8 cellular contexts compared by ENCODE assay signal in the genomic region with DNA sequence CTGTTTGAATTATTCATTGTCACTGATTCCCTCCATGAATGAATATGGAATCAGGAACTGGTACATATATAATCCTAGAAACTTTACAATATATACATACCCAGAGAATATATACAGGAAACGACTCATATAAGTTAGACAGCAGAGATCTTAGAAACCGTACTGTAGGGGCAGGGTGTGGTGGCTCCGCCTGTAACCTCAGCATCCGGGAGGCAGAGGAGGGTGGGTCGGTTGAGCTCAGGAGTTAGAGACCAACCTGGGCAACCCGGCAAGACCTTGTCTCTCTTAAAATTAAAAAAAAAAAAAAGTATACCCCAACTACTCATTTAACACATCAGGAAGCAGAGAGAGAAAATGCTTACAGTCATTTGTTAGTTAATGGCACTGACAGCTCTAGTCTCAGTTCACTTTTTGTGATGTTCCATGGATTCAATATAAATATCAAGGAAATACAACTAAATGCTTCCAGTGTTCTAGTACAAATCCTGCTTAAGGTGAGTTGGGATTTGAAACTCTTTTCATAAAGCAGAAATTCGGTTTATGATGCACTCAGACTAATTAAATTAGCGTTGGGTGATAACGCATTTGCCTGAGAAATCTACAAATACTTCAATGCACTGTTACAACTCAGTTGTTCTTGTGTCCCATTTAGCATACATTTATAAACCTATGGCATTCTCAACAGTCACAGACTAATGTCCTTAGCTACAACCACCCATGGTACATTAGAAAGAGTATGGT.
DNase-seq lines count a peak whose midpoint lies in the region; ATAC-seq and TF ChIP-seq lines count a peak whose summit lies in the region.

No MANE protein-coding gene starts in this region.

- peak overlapping the region; percentile 78 for H3K4me2 ChIP-seq in Loucy (ENCODE audit: low read depth, low read length, poor library complexity, severe bottlenecking)

- no peaks in the 10 kb centered on the region for H3K9me3 ChIP-seq in Loucy (ENCODE audit: insufficient read depth, low read depth, low read length)

- no peaks in the 10 kb centered on the region for H3K9me2 ChIP-seq in Loucy (replicated peaks; ENCODE audit: low read depth, low read length)

- H3K79me2 ChIP-seq in Loucy (ENCODE audit: insufficient read depth, low read length) = peaks cover 87% of the 10 kb centered on the region

- H3F3A ChIP-seq in Loucy (ENCODE audit: low read depth) = no peaks in the 10 kb centered on the region; the same call in 1 of the 2 replicates

- H3K4me3 ChIP-seq in Loucy (ENCODE audit: low read length, poor library complexity, severe bottlenecking) = peak overlapping the region; percentile 52

- TF ChIP-seq CTCF in Loucy (conservative IDR thresholded peaks at IDR 0.05; ENCODE audit: low read length) = no peak

- DNase-seq in activated T-cell treated with anti-CD3 and anti-CD28 coated beads for 48 hours (ENCODE audit: low read depth) = peak; percentile 42
- DNase-seq in stimulated activated CD4-positive, alpha-beta T cell treated with anti-CD3 and anti-CD28 coated beads, Interleukin-12 subunit alpha, Interleukin-12 subunit beta, amount 100 ng/mL, for 4 hours = peak; percentile 25
- DNase-seq in inferior parietal cortex (ENCODE audit: extremely low spot score) = no peak
- no peak for DNase-seq in globus pallidus (ENCODE audit: low spot score)
- DNase-seq in KG1 (lab: John Stamatoyannopoulos, UW) = no peak

- no peak overlapping the region for H2AFZ ChIP-seq in Loucy (ENCODE audit: low read length)

- no peaks in the 10 kb centered on the region for H3K27me3 ChIP-seq in Loucy (ENCODE audit: insufficient read depth, low read length, poor library complexity, severe bottlenecking)

- no peaks in the 10 kb centered on the region for H3K36me3 ChIP-seq in Loucy (ENCODE audit: insufficient read depth, low read length)

- ATAC-seq in GM19452 (IDR thresholded peaks at IDR 0.05; ENCODE audit: unreplicated experiment) (peak; percentile 85), HG03457 (IDR thresholded peaks at IDR 0.05; ENCODE audit: unreplicated experiment) (no peak)

- peak overlapping the region; percentile 6 for H3K9ac ChIP-seq in Loucy (ENCODE audit: low read depth, low read length, poor library complexity, severe bottlenecking)

- H3K4me1 ChIP-seq in Loucy (ENCODE audit: insufficient read depth, low read length, poor library complexity, severe bottlenecking) = peaks cover 46% of the 10 kb centered on the region

- H4K20me1 ChIP-seq in Loucy (ENCODE audit: insufficient read depth, low read length, poor library complexity, severe bottlenecking) = peaks cover 53% of the 10 kb centered on the region

Comparison
In these comparisons a context has a peak if more than half of its experiments do, and no peak if none do; other contexts are left out.
1. DNase-seq: peak in activated T-cell treated with anti-CD3 and anti-CD28 coated beads for 48 hours (single experiment) and stimulated activated CD4-positive, alpha-beta T cell treated with anti-CD3 and anti-CD28 coated beads, Interleukin-12 subunit alpha, Interleukin-12 subunit beta, amount 100 ng/mL, for 4 hours (single experiment); none in inferior parietal cortex (single experiment), globus pallidus (single experiment) and KG1 (single experiment).